ENCODE assay signal across 22 cellular contexts in the genomic region with DNA sequence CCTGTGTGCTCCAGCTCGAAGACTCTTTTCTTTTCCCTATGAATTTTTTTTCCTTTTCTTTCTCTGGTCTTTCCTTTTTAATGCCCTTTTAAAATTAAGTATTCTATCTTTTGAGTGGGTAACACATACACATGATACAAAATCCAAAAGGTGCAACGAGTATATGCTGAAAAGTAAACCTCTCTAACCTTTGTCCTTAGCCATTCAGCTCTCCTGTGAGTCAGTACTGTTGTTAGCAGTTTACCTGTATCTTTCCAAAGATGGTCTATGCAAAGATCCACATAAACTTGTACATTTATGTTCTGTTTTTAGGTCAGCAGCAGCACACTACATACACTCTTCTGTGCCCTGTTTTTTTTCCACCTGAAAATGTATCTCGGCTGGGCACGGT. TPM values are rescaled to one million over a fixed set of nuclear protein-coding genes. Genes with fewer than 3 reads are reported as not detected.
DNase-seq lines count a peak whose midpoint lies in the region; ATAC-seq, FAIRE-seq and TF ChIP-seq lines count a peak whose summit lies in the region.
"Had no signal": no experiment of that assay in that cellular context is flagged by ENCODE, and none has a peak within 500 bp of the region (broad histone marks: within the 10 kb centered on the region; RNA-seq: fewer than 3 reads in every experiment).

No MANE protein-coding gene starts in this region.

- TF ChIP-seq CTCF in A549 (IDR thresholded peaks at IDR 0.05) (no peak), activated B cell treated with CpG ODN at 0.5 μM for 24 hours (IDR thresholded peaks at IDR 0.05) (no peak)

- H3K9ac ChIP-seq in BLaER1 treated with 17β-estradiol and CSF1 and Interleukin-3, amounts not matched to agents 10 nM and 100 nM, result peak overlapping the region in 6 of 11 experiments; percentile 40 to 69 (median 52); a peak in 10 of 22 replicates

- WGBS in A549 (ENCODE audit: missing lambda C conversion rate), result 83% methylated on average over 4 of the region's 4 CpGs

- TF ChIP-seq POLR2A in A549 (IDR thresholded peaks at IDR 0.05; ENCODE audit: low read length), result no peak

- no peaks in the 10 kb centered on the region for H3K27me3 Mint-ChIP-seq in activated B cell treated with CpG ODN at 0.5 μM for 24 hours
- H3K27me3 Mint-ChIP-seq in memory B cell, result no peaks in the 10 kb centered on the region
- H3K27me3 Mint-ChIP-seq: activated naive CD8-positive, alpha-beta T cell treated with anti-CD3 and anti-CD28 coated beads, Interleukin-2, amount 50 U/mL, for 24 hours; CD4-positive, CD25-positive, alpha-beta regulatory T cell had no signal

- peaks cover 31% of the 10 kb centered on the region for H3K4me1 Mint-ChIP-seq in activated B cell treated with CpG ODN at 0.5 μM for 24 hours
- peaks cover 18% of the 10 kb centered on the region for H3K4me1 Mint-ChIP-seq in memory B cell

- H3K9me3 ChIP-seq in A549, result no peaks in the 10 kb centered on the region
- H3K9me3 ChIP-seq in BLaER1 treated with 17β-estradiol and CSF1 and Interleukin-3, amounts not matched to agents 10 nM and 100 nM (replicated peaks in 1 of 11), result peaks cover 0 to 7% (median 0%) of the 10 kb centered on the region in 11 experiments; a peak in 4 of 22 replicates
- H3K9me3 ChIP-seq: left lung had no signal

- H3K27ac Mint-ChIP-seq in activated B cell treated with CpG ODN at 0.5 μM for 24 hours (peak overlapping the region; percentile 92), memory B cell (peak overlapping the region; percentile 18)
- H3K27ac Mint-ChIP-seq: activated naive CD8-positive, alpha-beta T cell treated with anti-CD3 and anti-CD28 coated beads, Interleukin-2, amount 50 U/mL, for 24 hours had no signal

- H3K4me3 ChIP-seq in A549 (no peak overlapping the region), H7 (ENCODE audit: insufficient read depth, low read depth, low read length) (no peak overlapping the region)
- no peak overlapping the region for H3K4me3 ChIP-seq in BLaER1 treated with 17β-estradiol and CSF1 and Interleukin-3, amounts not matched to agents 10 nM and 100 nM
- H3K4me3 ChIP-seq: GM12878, left lung, skin epidermis had no signal

- peaks cover 25% of the 10 kb centered on the region for H3K4me1 ChIP-seq in A549
- H3K4me1 ChIP-seq in BLaER1 treated with 17β-estradiol and CSF1 and Interleukin-3, amounts not matched to agents 10 nM and 100 nM, result peaks cover 24 to 33% (median 29%) of the 10 kb centered on the region in 10 experiments
- H3K4me1 ChIP-seq: left lung had no signal

- TF ChIP-seq EP300 in A549 (IDR thresholded peaks at IDR 0.05), result no peak

- H3K27me3 ChIP-seq in BLaER1 treated with 17β-estradiol and CSF1 and Interleukin-3, amounts not matched to agents 10 nM and 100 nM, result no peaks in the 10 kb centered on the region
- H3K27me3 ChIP-seq in H7 (ENCODE audit: control insufficient read depth, insufficient read depth, low read length), result no peaks in the 10 kb centered on the region
- H3K27me3 ChIP-seq: left lung had no signal

- POLR2A ChIA-PET in A549 (lab: Yijun Ruan, JAX), result interaction anchor here (0.9 kb wide), 1 partner anchor 40 kb away, joined by 3 read pairs; a partner anchor contains a TSS
- POLR2A ChIA-PET in activated B cell treated with CpG ODN at 0.5 μM for 24 hours (lab: Charles Lee), result interaction anchor here (1.1 to 2.3 kb wide), 3 partner anchors 30 to 364 kb away, joined by 3 to 23 read pairs (median 5); a partner anchor contains a TSS

- no peaks in the 10 kb centered on the region for H3K9me3 Mint-ChIP-seq in activated B cell treated with CpG ODN at 0.5 μM for 24 hours
- no peaks in the 10 kb centered on the region for H3K9me3 Mint-ChIP-seq in memory B cell
- H3K9me3 Mint-ChIP-seq: activated naive CD8-positive, alpha-beta T cell treated with anti-CD3 and anti-CD28 coated beads, Interleukin-2, amount 50 U/mL, for 24 hours; CD4-positive, CD25-positive, alpha-beta regulatory T cell had no signal

- H3K36me3 Mint-ChIP-seq in activated B cell treated with CpG ODN at 0.5 μM for 24 hours (ENCODE audit: low read depth) (peaks cover 2% of the 10 kb centered on the region), memory B cell (no peaks in the 10 kb centered on the region)
- H3K36me3 Mint-ChIP-seq: CD4-positive, CD25-positive, alpha-beta regulatory T cell had no signal

- ATAC-seq in A549, result no peak
- no peak for ATAC-seq in activated B cell treated with CpG ODN at 0.5 μM for 24 hours (ENCODE audit: low read depth)
- no peak for ATAC-seq in memory B cell (ENCODE audit: low read depth)
- ATAC-seq: left lung, Panc1 had no signal

- DNase-seq in A549 (ENCODE audit: low read depth in 1 of 2, low spot score in 1 of 2), result no peak
- DNase-seq in activated B cell treated with CpG ODN at 0.5 μM for 24 hours, result no peak
- DNase-seq in memory B cell (ENCODE audit: low spot score in 2 of 2), result no peak
- DNase-seq in H7, result no peak
- no peak for DNase-seq in KG1 (lab: John Stamatoyannopoulos, UW)
- no peak for DNase-seq in NCI-H82 treated with DMSO at 0.1 percent for 48 hours (lab: John Stamatoyannopoulos, UW; ENCODE audit: unreplicated experiment)
- DNase-seq: activated CD4-positive, alpha-beta T cell treated with anti-CD3 and anti-CD28 coated beads, Interleukin-2, amount 50 U/mL, for 48 hours; activated CD4-positive, CD25-positive, alpha-beta regulatory T cell; activated effector memory CD4-positive, alpha-beta T cell treated with Interleukin-2 at 50 U/mL for 16 hours; left lung; NCI-H1105; NCI-H187 treated with DMSO at 0.1 percent for 48 hours; NCI-H2171 treated with DMSO at 0.1 percent for 48 hours; NCI-H510A treated with DMSO at 0.1 percent for 48 hours; occipital lobe; trophoblast cell had no signal

- peak overlapping the region; percentile 41 for H3K4me3 Mint-ChIP-seq in activated B cell treated with CpG ODN at 0.5 μM for 24 hours
- peak overlapping the region; percentile 14 for H3K4me3 Mint-ChIP-seq in memory B cell
- H3K4me3 Mint-ChIP-seq: activated naive CD8-positive, alpha-beta T cell treated with anti-CD3 and anti-CD28 coated beads, Interleukin-2, amount 50 U/mL, for 24 hours; CD4-positive, CD25-positive, alpha-beta regulatory T cell had no signal

- intact Hi-C loops in activated B cell treated with CpG ODN at 0.5 μM for 24 hours (cut with micrococcal nuclease), result loop anchor here (1.0 to 5.0 kb wide), 3 partner anchors 9 to 40 kb away; a partner anchor contains a TSS

- H3K4me2 ChIP-seq in A549, result peak overlapping the region; percentile 39; the same call in 2 of the 3 replicates
- H3K4me2 ChIP-seq in BLaER1 treated with 17β-estradiol and CSF1 and Interleukin-3, amounts not matched to agents 10 nM and 100 nM, result peak overlapping the region; percentile 59 to 86 (median 70)

- H3K27ac ChIP-seq in A549, result no peak overlapping the region
- H3K27ac ChIP-seq in BLaER1 treated with 17β-estradiol and CSF1 and Interleukin-3, amounts not matched to agents 10 nM and 100 nM, result peak overlapping the region in 10 of 11 experiments; percentile 12 to 77 (median 70); a peak in 15 of 22 replicates
- H3K27ac ChIP-seq: left lung had no signal

- no peak for TF ChIP-seq RAD21 in A549 (conservative IDR thresholded peaks at IDR 0.05 in 1 of 2, IDR thresholded peaks at IDR 0.05 in 1 of 2)

- CTCF ChIA-PET in A549 (lab: Yijun Ruan, JAX) (no interaction called here), activated B cell treated with CpG ODN at 0.5 μM for 24 hours (lab: Charles Lee) (interaction anchor here (0.8 kb wide), 1 partner anchor 55 kb away, joined by 4 read pairs; no protein-coding TSS in a partner anchor)

- H3K36me3 ChIP-seq in BLaER1 treated with 17β-estradiol and CSF1 and Interleukin-3, amounts not matched to agents 10 nM and 100 nM, result peaks cover 0 to 20% (median 0%) of the 10 kb centered on the region in 11 experiments; a peak in 5 of 22 replicates
- H3K36me3 ChIP-seq in H7 (replicated peaks; ENCODE audit: control insufficient read depth, insufficient read depth, low read length), result no peaks in the 10 kb centered on the region
- H3K36me3 ChIP-seq: left lung had no signal

- no peak for FAIRE-seq in A549 (lab: Jason Lieb, UNC)

- no peaks in the 10 kb centered on the region; a peak in 1 of 22 replicates for H4K20me1 ChIP-seq in BLaER1 treated with 17β-estradiol and CSF1 and Interleukin-3, amounts not matched to agents 10 nM and 100 nM

TF ChIP-seq in A549, 52 proteins besides CTCF, POLR2A, EP300 and RAD21:
- TF ChIP-seq RNF2 (IDR thresholded peaks at IDR 0.05; ENCODE audit: borderline replicate concordance, low read depth) (no peak), KDM5A (IDR thresholded peaks at IDR 0.05) (no peak), HOXA7 (CRISPR knock-in tag; IDR thresholded peaks at IDR 0.05) (no peak)

RNA-seq across cellular contexts. Expression of a gene that starts 28.7 kb away (rescaled TPM):
- polyA plus RNA-seq in A549 (2011; rRNA removed), result 31.2 and 41.9 TPM in 2 replicates
- polyA plus RNA-seq in A549 (2012; cell fraction: cytosol; rRNA removed), result 28.2 and 39.1 TPM in 2 replicates
- 11.1 and 16.4 TPM in 2 replicates for polyA plus RNA-seq in A549 (2012; cell fraction: nucleus; rRNA removed)
- 25.0 to 27.4 TPM (median 26.5 TPM) in 3 replicates for polyA plus RNA-seq in A549 (2017; fragmentation: RNase III; extraction: RNeasy Plus Mini Kit Qiagen cat#74134 plus additional on column Dnase treatment)
- polyA minus RNA-seq in A549 (2011; rRNA and poly(A)+ RNA removed), result 13.4 and 16.7 TPM in 2 replicates
- 11.0 and 11.9 TPM in 2 replicates for total RNA-seq in activated B cell treated with CpG ODN at 0.5 μM for 24 hours
- total RNA-seq in H7 (2014; rRNA removed; shearing (Covaris generic)), result 5.3 and 7.5 TPM in 2 replicates

RNA-seq across cellular contexts. Expression of a gene that starts 40.5 kb away (rescaled TPM):
- polyA plus RNA-seq in A549 (2011; rRNA removed), result 739 and 750 TPM in 2 replicates
- 992 and 1,002 TPM in 2 replicates for polyA plus RNA-seq in A549 (2012; cell fraction: cytosol; rRNA removed)
- polyA plus RNA-seq in A549 (2012; cell fraction: nucleus; rRNA removed), result 1,027 and 1,105 TPM in 2 replicates
- 604 to 638 TPM (median 625 TPM) in 3 replicates for polyA plus RNA-seq in A549 (2017; fragmentation: RNase III; extraction: RNeasy Plus Mini Kit Qiagen cat#74134 plus additional on column Dnase treatment)
- 805 and 878 TPM in 2 replicates for polyA minus RNA-seq in A549 (2011; rRNA and poly(A)+ RNA removed)
- total RNA-seq in activated B cell treated with CpG ODN at 0.5 μM for 24 hours, result 300 and 321 TPM in 2 replicates
- total RNA-seq in H7 (2014; rRNA removed; shearing (Covaris generic)), result 383 and 395 TPM in 2 replicates

Comparison
In these comparisons a context has a peak if more than half of its experiments do, and no peak if none do; other contexts are left out.
1. H3K27ac ChIP-seq: peak in BLaER1 treated with 17β-estradiol and CSF1 and Interleukin-3, amounts not matched to agents 10 nM and 100 nM (10 of 11); none in A549 (0 of 2).